Comparison of ENCODE assay signal across 12 cellular contexts in the genomic region with DNA sequence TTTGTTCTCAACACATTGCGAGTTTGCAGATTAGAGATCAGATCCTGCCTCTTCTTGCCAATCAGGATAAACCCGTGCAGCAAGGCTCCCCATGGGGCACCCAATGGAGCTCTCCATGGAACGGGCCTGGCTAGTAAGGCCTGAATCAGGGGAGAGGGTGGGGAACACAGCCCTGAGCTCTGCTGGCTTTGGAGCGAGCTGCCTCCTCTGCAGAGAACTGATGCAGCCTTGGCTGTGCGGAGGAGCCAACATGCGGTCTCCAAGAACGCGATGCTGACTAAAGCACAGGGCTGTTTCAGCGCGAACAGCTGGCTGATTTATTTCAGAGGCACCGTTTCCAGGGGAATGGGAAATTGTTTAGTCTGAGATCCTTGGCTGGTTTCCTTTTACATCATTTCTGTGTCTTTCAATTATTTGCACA.
A peak's percentile ranks its signal among the peaks of the same experiment; 100 is the strongest.
DNase-seq lines count a peak whose midpoint lies in the region; ATAC-seq and TF ChIP-seq lines count a peak whose summit lies in the region.
"Had no signal": no experiment of that assay in that cellular context is flagged by ENCODE, and none has a peak within 500 bp of the region (broad histone marks: within the 10 kb centered on the region; RNA-seq: fewer than 3 reads in every experiment).

No MANE protein-coding gene starts in this region.

- H3K27me3 ChIP-seq in neuronal stem cell (ENCODE audit: control insufficient read depth in 3 of 3, insufficient read depth in 3 of 3, low read depth in 1 of 3, low read length in 3 of 3) = peaks cover 0 to 9% (median 0%) of the 10 kb centered on the region in 3 experiments

- H2BK120ac ChIP-seq in neuronal stem cell (ENCODE audit: low read depth, low read length) = no peak overlapping the region

- no peak overlapping the region for H2BK15ac ChIP-seq in neuronal stem cell (ENCODE audit: low read length)

- no peak overlapping the region for H4K91ac ChIP-seq in neuronal stem cell (ENCODE audit: low read depth, low read length, poor library complexity)

- H3K27ac ChIP-seq in neuronal stem cell (replicated peaks; ENCODE audit: low read length) = no peak overlapping the region

- WGBS in neuronal stem cell (ENCODE audit: extremely low coverage in 2 of 2, insufficient read length in 2 of 2, insufficient replicate concordance in 1 of 2), 2 donors = no CpG with 5 or more reads among the region's 11 CpGs

- H3K4me3 ChIP-seq in foreskin fibroblast (ENCODE audit: low read depth in 1 of 2, low read length in 2 of 2) (no peak overlapping the region), neuronal stem cell (ENCODE audit: low read length in 2 of 2) (no peak overlapping the region)

- peak overlapping the region; percentile 3 for H3K18ac ChIP-seq in neuronal stem cell (ENCODE audit: low read length)

- no peaks in the 10 kb centered on the region for H3K79me1 ChIP-seq in neuronal stem cell (ENCODE audit: low read depth, low read length)

- no peak overlapping the region for H3K14ac ChIP-seq in neuronal stem cell (ENCODE audit: low read length)

- H4K8ac ChIP-seq in neuronal stem cell (ENCODE audit: low read depth, low read length) = no peak overlapping the region

- ATAC-seq in GM21528 (IDR thresholded peaks at IDR 0.05; ENCODE audit: low FRiP score, unreplicated experiment) = no peak

- H2BK5ac ChIP-seq in neuronal stem cell (ENCODE audit: low read length) = no peak overlapping the region

- H2AFZ ChIP-seq in neuronal stem cell (ENCODE audit: low read length) = no peak overlapping the region

- H3K4ac ChIP-seq in neuronal stem cell (ENCODE audit: low read length) = no peak overlapping the region

- no peak overlapping the region for H3K9ac ChIP-seq in neuronal stem cell (ENCODE audit: low read depth, low read length, poor library complexity)

- DNase-seq in AG09319 (ENCODE audit: extremely low read depth, low read depth) (peak; percentile 58), foreskin fibroblast (peak; percentile 53 to 77), neuronal stem cell (ENCODE audit: low spot score) (no peak), COR-L47 (lab: John Stamatoyannopoulos, UW) (no peak), SW480 (ENCODE audit: low spot score) (no peak)
- no peak for DNase-seq in activated naive CD4-positive, alpha-beta T cell (lab: John Stamatoyannopoulos, UW)
- DNase-seq: activated CD8-positive, alpha-beta memory T cell treated with anti-CD3 and anti-CD28 coated beads, Interleukin-2, amount 50 U/mL, for 48 hours; CD4-positive, alpha-beta memory T cell; NCI-H2107; SW 1271 had no signal

- H3K23ac ChIP-seq in neuronal stem cell (ENCODE audit: low read depth, low read length, poor library complexity) = no peak overlapping the region

- no peak overlapping the region for H3K4me2 ChIP-seq in neuronal stem cell (ENCODE audit: insufficient read depth, low read length, poor library complexity, severe bottlenecking)

- no peak overlapping the region for H2AK5ac ChIP-seq in neuronal stem cell (ENCODE audit: low read depth, low read length)

- peaks cover 0 to 1% of the 10 kb centered on the region in 2 donors for H3K9me3 ChIP-seq in neuronal stem cell (replicated peaks in 1 of 2; ENCODE audit: control insufficient read depth in 2 of 2, insufficient read depth in 1 of 2, low read depth in 1 of 2, low read length in 2 of 2)

- H2BK12ac ChIP-seq in neuronal stem cell (ENCODE audit: low read length) = no peak overlapping the region

- peaks cover 0 to 3% of the 10 kb centered on the region in 2 donors for H3K4me1 ChIP-seq in neuronal stem cell (ENCODE audit: control insufficient read depth in 2 of 2, insufficient read depth in 1 of 2, low read depth in 1 of 2, low read length in 2 of 2)

- no peaks in the 10 kb centered on the region for H3K36me3 ChIP-seq in neuronal stem cell (replicated peaks in 1 of 2; ENCODE audit: control insufficient read depth in 2 of 2, insufficient read depth in 2 of 2, low read length in 2 of 2)

- TF ChIP-seq CTCF in AG09319 (IDR thresholded peaks at IDR 0.05; ENCODE audit: low read depth, low read length) (no peak), foreskin fibroblast (IDR thresholded peaks at IDR 0.05; ENCODE audit: low read depth, low read length) (no peak)

TF ChIP-seq in PFSK-1, 5 proteins besides CTCF, POLR2A, EP300 and RAD21:
- TF ChIP-seq SIN3A (IDR thresholded peaks at IDR 0.05; ENCODE audit: borderline replicate concordance, insufficient read depth, low read length) = no peak
- TF ChIP-seq TAF1 (IDR thresholded peaks at IDR 0.05; ENCODE audit: borderline replicate concordance, insufficient read depth, low read length) = no peak
- TF ChIP-seq FOXP2 (optimal IDR thresholded peaks at IDR 0.05; ENCODE audit: borderline replicate concordance, extremely low read depth, extremely low read length, insufficient read depth) = peak; percentile 17
- TF ChIP-seq POLR2AphosphoS5 (IDR thresholded peaks at IDR 0.05; ENCODE audit: low read depth, low read length) = no peak
- TF ChIP-seq, protein P1, sequence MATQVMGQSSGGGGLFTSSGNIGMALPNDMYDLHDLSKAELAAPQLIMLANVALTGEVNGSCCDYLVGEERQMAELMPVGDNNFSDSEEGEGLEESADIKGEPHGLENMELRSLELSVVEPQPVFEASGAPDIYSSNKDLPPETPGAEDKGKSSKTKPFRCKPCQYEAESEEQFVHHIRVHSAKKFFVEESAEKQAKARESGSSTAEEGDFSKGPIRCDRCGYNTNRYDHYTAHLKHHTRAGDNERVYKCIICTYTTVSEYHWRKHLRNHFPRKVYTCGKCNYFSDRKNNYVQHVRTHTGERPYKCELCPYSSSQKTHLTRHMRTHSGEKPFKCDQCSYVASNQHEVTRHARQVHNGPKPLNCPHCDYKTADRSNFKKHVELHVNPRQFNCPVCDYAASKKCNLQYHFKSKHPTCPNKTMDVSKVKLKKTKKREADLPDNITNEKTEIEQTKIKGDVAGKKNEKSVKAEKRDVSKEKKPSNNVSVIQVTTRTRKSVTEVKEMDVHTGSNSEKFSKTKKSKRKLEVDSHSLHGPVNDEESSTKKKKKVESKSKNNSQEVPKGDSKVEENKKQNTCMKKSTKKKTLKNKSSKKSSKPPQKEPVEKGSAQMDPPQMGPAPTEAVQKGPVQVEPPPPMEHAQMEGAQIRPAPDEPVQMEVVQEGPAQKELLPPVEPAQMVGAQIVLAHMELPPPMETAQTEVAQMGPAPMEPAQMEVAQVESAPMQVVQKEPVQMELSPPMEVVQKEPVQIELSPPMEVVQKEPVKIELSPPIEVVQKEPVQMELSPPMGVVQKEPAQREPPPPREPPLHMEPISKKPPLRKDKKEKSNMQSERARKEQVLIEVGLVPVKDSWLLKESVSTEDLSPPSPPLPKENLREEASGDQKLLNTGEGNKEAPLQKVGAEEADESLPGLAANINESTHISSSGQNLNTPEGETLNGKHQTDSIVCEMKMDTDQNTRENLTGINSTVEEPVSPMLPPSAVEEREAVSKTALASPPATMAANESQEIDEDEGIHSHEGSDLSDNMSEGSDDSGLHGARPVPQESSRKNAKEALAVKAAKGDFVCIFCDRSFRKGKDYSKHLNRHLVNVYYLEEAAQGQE (IDR thresholded peaks at IDR 0.05; ENCODE audit: insufficient read depth in 1 of 2, low read depth in 2 of 2, low read length in 2 of 2) = no peak

Comparison
In these comparisons a context has a peak if more than half of its experiments do, and no peak if none do; other contexts are left out.
1. DNase-seq: peak in AG09319 (single experiment) and foreskin fibroblast (2 of 2); none in neuronal stem cell (single experiment), COR-L47 (single experiment), SW480 (single experiment) and activated naive CD4-positive, alpha-beta T cell (0 of 4).